In genomic region chr15:35546581-35547381, GRCh38 we compare ENCODE assay signal across 8 cellular contexts. TPM values are rescaled to one million over a fixed set of nuclear protein-coding genes. Genes with fewer than 3 reads are reported as not detected.
A peak's percentile ranks its signal among the peaks of the same experiment; 100 is the strongest.
DNase-seq lines count a peak whose midpoint lies in the region; ATAC-seq and TF ChIP-seq lines count a peak whose summit lies in the region.

No MANE protein-coding gene starts in this region.

- peak overlapping the region; percentile 78 for H3K4me3 Mint-ChIP-seq in activated CD8-positive, alpha-beta memory T cell treated with anti-CD3 and anti-CD28 coated beads, Interleukin-2, amount 10 ng/mL, durations not matched to agents 7 days and 5 days
- H3K4me3 Mint-ChIP-seq in naive B cell, result peak overlapping the region; percentile 96 to 99 (median 98)

- peak overlapping the region; percentile 87 for H3K27ac Mint-ChIP-seq in activated CD8-positive, alpha-beta memory T cell treated with anti-CD3 and anti-CD28 coated beads, Interleukin-2, amount 10 ng/mL, durations not matched to agents 7 days and 5 days
- H3K27ac Mint-ChIP-seq in naive B cell, result peak overlapping the region; percentile 95 to 100 (median 99)

- no peak for DNase-seq in activated CD8-positive, alpha-beta memory T cell treated with anti-CD3 and anti-CD28 coated beads, Interleukin-2, amount 10 ng/mL, durations not matched to agents 7 days and 5 days
- no peak for DNase-seq in activated CD8-positive, alpha-beta memory T cell treated with anti-CD3 and anti-CD28 coated beads, Interleukin-2, amount 50 U/mL, for 4 hours
- DNase-seq in dorsolateral prefrontal cortex (no peak), naive B cell (no peak), foreskin melanocyte (no peak), retina (no peak)
- DNase-seq in stimulated activated CD4-positive, alpha-beta T cell treated with anti-CD3 and anti-CD28 coated beads, Interleukin-15, amount 100 ng/mL, for 24 hours, result no peak

- H3K27ac ChIP-seq in KOPT-K1 (ENCODE audit: low read depth, low read length, poor library complexity, severe bottlenecking), result peak overlapping the region; percentile 87
- H3K27ac ChIP-seq in dorsolateral prefrontal cortex, result peak overlapping the region in 57 of 59 donors; percentile 9 to 98 (median 94)

- H3K36me3 ChIP-seq in KOPT-K1 (ENCODE audit: insufficient read depth, low read length), result no peaks in the 10 kb centered on the region

- no peak for ATAC-seq in activated CD8-positive, alpha-beta memory T cell treated with anti-CD3 and anti-CD28 coated beads, Interleukin-2, amount 10 ng/mL, durations not matched to agents 7 days and 5 days
- no peak for ATAC-seq in naive B cell (ENCODE audit: low read depth in 2 of 2)

- no peaks in the 10 kb centered on the region for H3K27me3 Mint-ChIP-seq in activated CD8-positive, alpha-beta memory T cell treated with anti-CD3 and anti-CD28 coated beads, Interleukin-2, amount 10 ng/mL, durations not matched to agents 7 days and 5 days
- no peaks in the 10 kb centered on the region for H3K27me3 Mint-ChIP-seq in naive B cell

- TF ChIP-seq CTCF in dorsolateral prefrontal cortex (IDR thresholded peaks at IDR 0.05 in 54 of 56, conservative IDR thresholded peaks at IDR 0.05 in 2 of 56; ENCODE audit: low read depth in 1 of 56, partially characterized antibody in 56 of 56), result no peak

- no peaks in the 10 kb centered on the region for H3K9me3 ChIP-seq in KOPT-K1 (ENCODE audit: insufficient read depth, low read length, poor library complexity, severe bottlenecking)

- CTCF ChIA-PET in activated CD8-positive, alpha-beta memory T cell treated with anti-CD3 and anti-CD28 coated beads, Interleukin-2, amount 10 ng/mL, durations not matched to agents 7 days and 5 days (lab: Charles Lee), result no interaction called here

- H3K27me3 ChIP-seq in dorsolateral prefrontal cortex, result no peaks in the 10 kb centered on the region

- H3K36me3 Mint-ChIP-seq in activated CD8-positive, alpha-beta memory T cell treated with anti-CD3 and anti-CD28 coated beads, Interleukin-2, amount 10 ng/mL, durations not matched to agents 7 days and 5 days, result no peaks in the 10 kb centered on the region
- peaks cover 0 to 7% of the 10 kb centered on the region in 2 donors for H3K36me3 Mint-ChIP-seq in naive B cell

- H3K4me3 ChIP-seq in dorsolateral prefrontal cortex, result peak overlapping the region; percentile 61 to 96 (median 83)

- H3K4me1 Mint-ChIP-seq in activated CD8-positive, alpha-beta memory T cell treated with anti-CD3 and anti-CD28 coated beads, Interleukin-2, amount 10 ng/mL, durations not matched to agents 7 days and 5 days, result peaks cover 15% of the 10 kb centered on the region
- H3K4me1 Mint-ChIP-seq in naive B cell, result peaks cover 16 to 31% (median 29%) of the 10 kb centered on the region in 3 donors

- intact Hi-C loops in dorsolateral prefrontal cortex (cut with DNase I), result no loop called here

- H3K9me3 Mint-ChIP-seq in activated CD8-positive, alpha-beta memory T cell treated with anti-CD3 and anti-CD28 coated beads, Interleukin-2, amount 10 ng/mL, durations not matched to agents 7 days and 5 days (ENCODE audit: low read depth), result no peaks in the 10 kb centered on the region
- no peaks in the 10 kb centered on the region for H3K9me3 Mint-ChIP-seq in naive B cell

RNA-seq across cellular contexts. Expression of gene DPH6, which starts 0.8 kb away (rescaled TPM):
- 10 to 100 TPM in 1 of 2 experiments, 1 to 10 TPM in 1; 9.4 to 11.9 TPM for total RNA-seq in activated CD8-positive, alpha-beta memory T cell treated with anti-CD3 and anti-CD28 coated beads, Interleukin-2, amount 10 ng/mL, durations not matched to agents 7 days and 5 days
- total RNA-seq in dorsolateral prefrontal cortex, result 10 to 100 TPM in 115 of 120 experiments, 1 to 10 TPM in 5; 6.2 to 32.7 (median 17.5) TPM
- polyA plus RNA-seq in naive B cell (ENCODE audit: low read depth in 6 of 6), result 10 to 100 TPM; 14.1 to 31.0 (median 22.3) TPM
